9 cellular contexts compared by ENCODE assay signal in genomic region chr1:10555635-10556429, GRCh38.
DNase-seq lines count a peak whose midpoint lies in the region; ATAC-seq, FAIRE-seq and TF ChIP-seq lines count a peak whose summit lies in the region.
"Had no signal": no experiment of that assay in that cellular context is flagged by ENCODE, and none has a peak within 500 bp of the region (broad histone marks: within the 10 kb centered on the region; RNA-seq: fewer than 3 reads in every experiment).

No MANE protein-coding gene starts in this region.

- H2AFZ ChIP-seq in GM12878 (ENCODE audit: control insufficient read depth, low read depth, low read length), result no peak overlapping the region

- POLR2A ChIA-PET in GM12878 (lab: Charles Lee), result no interaction called here

- WGBS in GM12878 (ENCODE audit: insufficient coverage, insufficient replicate concordance, low lambda C conversion rate, missing lambda C conversion rate), result 26% methylated on average over 20 of the region's 20 CpGs
- WGBS in right lobe of liver (ENCODE audit: insufficient coverage, low coverage, low lambda C conversion rate, missing lambda C conversion rate), result 37% methylated on average over 11 of the region's 20 CpGs

- DNase-seq in BE2C (peak; percentile 19), GM12878 (ENCODE audit: low read depth, low spot score) (peak; percentile 17), right lobe of liver (peak; percentile 59 to 83 (median 78)), CD14-positive monocyte (ENCODE audit: low spot score) (no peak), activated T-cell treated with anti-CD3 and anti-CD28 coated beads for 4 hours (no peak)
- DNase-seq in activated CD8-positive, alpha-beta memory T cell treated with anti-CD3 and anti-CD28 coated beads, Interleukin-2, amount 10 ng/mL, durations not matched to agents 7 days and 5 days, result no peak
- DNase-seq: dermis blood vessel endothelial cell had no signal

- peak overlapping the region in 2 of 4 donors; percentile 0 to 74 for H3K4me3 Mint-ChIP-seq in IgD-negative memory B cell
- no peak overlapping the region for H3K4me3 Mint-ChIP-seq in activated CD8-positive, alpha-beta memory T cell treated with anti-CD3 and anti-CD28 coated beads, Interleukin-2, amount 10 ng/mL, durations not matched to agents 7 days and 5 days
- no peak overlapping the region for H3K4me3 Mint-ChIP-seq in CD14-positive monocyte

- BruUV-seq in GM12878 (replicated peaks; lab: Mats Ljungman, UMichigan), result no TSS peak

- H3K9me3 Mint-ChIP-seq in IgD-negative memory B cell (no peaks in the 10 kb centered on the region), CD14-positive monocyte (no peaks in the 10 kb centered on the region)
- H3K9me3 Mint-ChIP-seq in activated CD8-positive, alpha-beta memory T cell treated with anti-CD3 and anti-CD28 coated beads, Interleukin-2, amount 10 ng/mL, durations not matched to agents 7 days and 5 days (ENCODE audit: low read depth), result no peaks in the 10 kb centered on the region

- intact Hi-C loops in GM12878 (cut with micrococcal nuclease; ENCODE audit: unreplicated experiment) (no loop called here), right lobe of liver (cut with DNase I) (no loop called here), CD14-positive monocyte (cut with micrococcal nuclease) (no loop called here)

- SMC1A ChIA-PET in GM12878 (lab: Charles Lee; ENCODE audit: uncharacterized antibody, unreplicated experiment), result interaction anchor here (1.7 kb wide), 1 partner anchor 15 kb away, joined by 5 read pairs; no protein-coding TSS in a partner anchor

- RAD21 ChIA-PET in GM12878 (lab: Charles Lee; ENCODE audit: unreplicated experiment), result no interaction called here

- H3K27me3 Mint-ChIP-seq in IgD-negative memory B cell (peaks cover 1% of the 10 kb centered on the region), CD14-positive monocyte (ENCODE audit: low read depth in 3 of 3) (peaks cover 0 to 2% (median 0%) of the 10 kb centered on the region in 3 donors)
- H3K27me3 Mint-ChIP-seq in activated CD8-positive, alpha-beta memory T cell treated with anti-CD3 and anti-CD28 coated beads, Interleukin-2, amount 10 ng/mL, durations not matched to agents 7 days and 5 days, result no peaks in the 10 kb centered on the region

- H3K27me3 ChIP-seq in BE2C (no peaks in the 10 kb centered on the region), GM12878 (replicated peaks in 1 of 2; ENCODE audit: control insufficient read depth in 2 of 2, insufficient read depth in 2 of 2, low read length in 1 of 2) (no peaks in the 10 kb centered on the region), right lobe of liver (no peaks in the 10 kb centered on the region)

- no peaks in the 10 kb centered on the region for H4K20me1 ChIP-seq in GM12878 (ENCODE audit: control insufficient read depth, insufficient read depth)

- no peak for FAIRE-seq in GM12878 (lab: Jason Lieb, UNC)

- H3K4me1 ChIP-seq in BE2C (peaks cover 8% of the 10 kb centered on the region), GM12878 (ENCODE audit: control insufficient read depth, insufficient read depth, low read length) (peaks cover 15% of the 10 kb centered on the region), right lobe of liver (peaks cover 0 to 35% (median 12%) of the 10 kb centered on the region in 4 donors)

- H3K4me3 ChIP-seq in BE2C (ENCODE audit: low read depth, low read length) (no peak overlapping the region), GM12878 (no peak overlapping the region), right lobe of liver (no peak overlapping the region)

- H3K36me3 ChIP-seq in BE2C (no peaks in the 10 kb centered on the region), GM12878 (ENCODE audit: control insufficient read depth in 2 of 2, insufficient read depth in 2 of 2, low read length in 1 of 2) (no peaks in the 10 kb centered on the region), right lobe of liver (no peaks in the 10 kb centered on the region)

- no peaks in the 10 kb centered on the region for H3K79me2 ChIP-seq in GM12878 (ENCODE audit: control insufficient read depth, insufficient read depth, low read length)

- CTCF ChIA-PET in GM12878 (lab: Yijun Ruan, JAX), result interaction anchor here (0.6 kb wide), 1 partner anchor 1231 kb away, joined by 3 read pairs; no protein-coding TSS in a partner anchor
- CTCF ChIA-PET in activated CD8-positive, alpha-beta memory T cell treated with anti-CD3 and anti-CD28 coated beads, Interleukin-2, amount 10 ng/mL, durations not matched to agents 7 days and 5 days (lab: Charles Lee), result no interaction called here

- no peak for TF ChIP-seq EP300 in GM12878 (IDR thresholded peaks at IDR 0.05; ENCODE audit: borderline replicate concordance in 1 of 2, control insufficient read depth in 1 of 2, low read depth in 2 of 2, low read length in 2 of 2)

- TF ChIP-seq POLR2A in GM12878 (IDR thresholded peaks at IDR 0.05; ENCODE audit: low read depth, low read length), result no peak
- TF ChIP-seq POLR2A in right lobe of liver (IDR thresholded peaks at IDR 0.05), result no peak

- H3K27ac Mint-ChIP-seq in IgD-negative memory B cell (peak overlapping the region in 2 of 3 donors; percentile 39 to 87), CD14-positive monocyte (peak overlapping the region in 1 of 7 donors; percentile 26)
- H3K27ac Mint-ChIP-seq in activated CD8-positive, alpha-beta memory T cell treated with anti-CD3 and anti-CD28 coated beads, Interleukin-2, amount 10 ng/mL, durations not matched to agents 7 days and 5 days, result no peak overlapping the region

- H3K9ac ChIP-seq in GM12878 (ENCODE audit: control insufficient read depth, insufficient read depth, low read length), result no peak overlapping the region

- H3K27ac ChIP-seq in GM12878 (ENCODE audit: control insufficient read depth, insufficient read depth), result no peak overlapping the region
- peak overlapping the region in 2 of 3 donors; percentile 39 to 83 for H3K27ac ChIP-seq in right lobe of liver

- H3K36me3 Mint-ChIP-seq in IgD-negative memory B cell (peaks cover 5% of the 10 kb centered on the region), CD14-positive monocyte (peaks cover 5 to 14% of the 10 kb centered on the region in 2 donors)
- H3K36me3 Mint-ChIP-seq in activated CD8-positive, alpha-beta memory T cell treated with anti-CD3 and anti-CD28 coated beads, Interleukin-2, amount 10 ng/mL, durations not matched to agents 7 days and 5 days, result no peaks in the 10 kb centered on the region

- no peak for TF ChIP-seq RAD21 in GM12878 (IDR thresholded peaks at IDR 0.05; ENCODE audit: insufficient read depth, low read depth, low read length)

- H3K9me3 ChIP-seq in BE2C, result no peaks in the 10 kb centered on the region
- H3K9me3 ChIP-seq in GM12878 (replicated peaks; ENCODE audit: control insufficient read depth, insufficient read depth, low read length), result no peaks in the 10 kb centered on the region
- no peaks in the 10 kb centered on the region for H3K9me3 ChIP-seq in right lobe of liver

- peak; percentile 66 for ATAC-seq in GM12878
- peak; percentile 84 to 90 (median 84) for ATAC-seq in right lobe of liver
- no peak for ATAC-seq in activated CD8-positive, alpha-beta memory T cell treated with anti-CD3 and anti-CD28 coated beads, Interleukin-2, amount 10 ng/mL, durations not matched to agents 7 days and 5 days
- ATAC-seq in HG02938 (IDR thresholded peaks at IDR 0.05; ENCODE audit: unreplicated experiment), result no peak

- 0 out of 2 replicates have a peak overlapping the region, but pooled peaks have one; percentile 13 for H3K4me2 ChIP-seq in GM12878 (ENCODE audit: control insufficient read depth, insufficient read depth)

- peaks cover 14 to 19% (median 15%) of the 10 kb centered on the region in 3 donors for H3K4me1 Mint-ChIP-seq in IgD-negative memory B cell
- H3K4me1 Mint-ChIP-seq in activated CD8-positive, alpha-beta memory T cell treated with anti-CD3 and anti-CD28 coated beads, Interleukin-2, amount 10 ng/mL, durations not matched to agents 7 days and 5 days, result peaks cover 4% of the 10 kb centered on the region
- H3K4me1 Mint-ChIP-seq in CD14-positive monocyte, result no peaks in the 10 kb centered on the region

- in situ Hi-C loops in GM12878 (cut with MboI), result no loop called here

- TF ChIP-seq CTCF in BE2C (IDR thresholded peaks at IDR 0.05; ENCODE audit: low read depth, low read length), result no peak
- no peak for TF ChIP-seq CTCF in GM12878 (IDR thresholded peaks at IDR 0.05 in 2 of 3, conservative IDR thresholded peaks at IDR 0.05 in 1 of 3; ENCODE audit: control insufficient read depth in 2 of 3, extremely low read depth in 1 of 3, insufficient read depth in 1 of 3, low read depth in 3 of 3, low read length in 3 of 3)
- TF ChIP-seq CTCF in right lobe of liver (IDR thresholded peaks at IDR 0.05), result no peak
- TF ChIP-seq CTCF in CD14-positive monocyte (IDR thresholded peaks at IDR 0.05), result no peak

TF ChIP-seq in GM12878, 131 proteins besides CTCF, POLR2A, EP300 and RAD21 (continues in another document):
- TF ChIP-seq TCF12 (IDR thresholded peaks at IDR 0.05; ENCODE audit: low read depth, low read length), result 0 out of 2 replicates have a peak, but pooled peaks have one; percentile 18
- peak; percentile 14; the same call in 1 of the 2 replicates for TF ChIP-seq EED (IDR thresholded peaks at IDR 0.05; ENCODE audit: low read depth)
- peak in 1 of 2 experiments; percentile 84; a peak in 1 of 4 replicates for TF ChIP-seq CEBPB (IDR thresholded peaks at IDR 0.05; ENCODE audit: borderline replicate concordance in 1 of 2, low read depth in 2 of 2, low read length in 2 of 2)
- peak; percentile 39; the same call in 1 of the 2 replicates for TF ChIP-seq JUNB (IDR thresholded peaks at IDR 0.05)
- TF ChIP-seq WRNIP1 (IDR thresholded peaks at IDR 0.05; ENCODE audit: borderline replicate concordance, low read depth, low read length), result no peak
- peak; percentile 13; the same call in 1 of the 2 replicates for TF ChIP-seq RUNX3 (IDR thresholded peaks at IDR 0.05; ENCODE audit: low read length)

Comparison
In these comparisons a context has a peak if more than half of its experiments do, and no peak if none do; other contexts are left out.
1. DNase-seq: peak in BE2C (single experiment), GM12878 (single experiment) and right lobe of liver (3 of 3); none in activated CD8-positive, alpha-beta memory T cell treated with anti-CD3 and anti-CD28 coated beads, Interleukin-2, amount 10 ng/mL, durations not matched to agents 7 days and 5 days (single experiment), CD14-positive monocyte (single experiment) and activated T-cell treated with anti-CD3 and anti-CD28 coated beads for 4 hours (single experiment).
2. ATAC-seq: peak in GM12878 (single experiment) and right lobe of liver (4 of 4); none in activated CD8-positive, alpha-beta memory T cell treated with anti-CD3 and anti-CD28 coated beads, Interleukin-2, amount 10 ng/mL, durations not matched to agents 7 days and 5 days (single experiment) and HG02938 (single experiment).